Comparison of ENCODE assay signal across 15 cellular contexts in genomic region chr2:162390801-162391200, GRCh38.
"Had no signal": no experiment of that assay in that cellular context is flagged by ENCODE, and none has a peak within 500 bp of the region (broad histone marks: within the 10 kb centered on the region; RNA-seq: fewer than 3 reads in every experiment).

No MANE protein-coding gene starts in this region.

- H3K27me3 Mint-ChIP-seq: brain; dendritic cell treated with granulocyte-macrophage colony-stimulating factor and Interleukin-4, amounts not matched to agents 40 ng/mL and 50 ng/mL, for 4 days had no signal

- H3K36me3 Mint-ChIP-seq: activated naive CD4-positive, alpha-beta T cell treated with anti-CD3 and anti-CD28 coated beads, Interleukin-2, amount 50 U/mL, for 72 hours; natural killer cell treated with Interleukin-12 subunit alpha and Interleukin-12 subunit beta and Interleukin-15 and Interleukin-18, amount 100 ng/mL, for 72 hours had no signal

- H3K4me3 Mint-ChIP-seq: activated CD8-positive, alpha-beta T cell treated with anti-CD3 and anti-CD28 coated beads, Interleukin-2, amount 10 ng/mL, durations not matched to agents 7 days and 5 days; brain; dendritic cell treated with granulocyte-macrophage colony-stimulating factor and Interleukin-4, amounts not matched to agents 40 ng/mL and 50 ng/mL, for 4 days; natural killer cell treated with Interleukin-12 subunit alpha and Interleukin-12 subunit beta and Interleukin-15 and Interleukin-18, amount 100 ng/mL, for 72 hours had no signal

- H3K9me3 Mint-ChIP-seq: activated naive CD4-positive, alpha-beta T cell treated with anti-CD3 and anti-CD28 coated beads, Interleukin-2, amount 50 U/mL, for 72 hours; brain; dendritic cell treated with granulocyte-macrophage colony-stimulating factor and Interleukin-4, amounts not matched to agents 40 ng/mL and 50 ng/mL, for 4 days had no signal

- H3K27ac Mint-ChIP-seq: activated CD8-positive, alpha-beta T cell treated with anti-CD3 and anti-CD28 coated beads, Interleukin-2, amount 10 ng/mL, durations not matched to agents 7 days and 5 days; activated naive CD4-positive, alpha-beta T cell treated with anti-CD3 and anti-CD28 coated beads, Interleukin-2, amount 50 U/mL, for 72 hours; brain; dendritic cell treated with granulocyte-macrophage colony-stimulating factor and Interleukin-4, amounts not matched to agents 40 ng/mL and 50 ng/mL, for 4 days; natural killer cell treated with Interleukin-12 subunit alpha and Interleukin-12 subunit beta and Interleukin-15 and Interleukin-18, amount 100 ng/mL, for 72 hours had no signal

- ATAC-seq: activated CD8-positive, alpha-beta T cell treated with anti-CD3 and anti-CD28 coated beads, Interleukin-2, amount 10 ng/mL, durations not matched to agents 7 days and 5 days; activated naive CD4-positive, alpha-beta T cell treated with anti-CD3 and anti-CD28 coated beads, Interleukin-2, amount 50 U/mL, for 72 hours; natural killer cell treated with Interleukin-12 subunit alpha and Interleukin-12 subunit beta and Interleukin-15 and Interleukin-18, amount 100 ng/mL, for 72 hours; stimulated activated naive CD8-positive, alpha-beta T cell treated with anti-CD3 and anti-CD28 coated beads, Interleukin-15, Interleukin-2, amounts not matched to agents 100 U/mL and 50 U/mL, for 24 hours had no signal

- DNase-seq: activated CD4-positive, alpha-beta T cell treated with anti-CD3 and anti-CD28 coated beads for 1 hour; activated CD4-positive, alpha-beta T cell treated with anti-CD3 and anti-CD28 coated beads, Interleukin-2, amount 50 U/mL, for 1 hour; activated CD8-positive, alpha-beta T cell treated with anti-CD3 and anti-CD28 coated beads, Interleukin-2, amount 10 ng/mL, durations not matched to agents 7 days and 5 days; aorta; effector CD4-positive, alpha-beta T cell; foreskin keratinocyte; hippocampal formation; ovary; stimulated activated CD4-positive, alpha-beta T cell treated with anti-CD3 and anti-CD28 coated beads, Interleukin-4, amount 100 ng/mL, for 4 hours; stimulated activated naive CD8-positive, alpha-beta T cell treated with anti-CD3 and anti-CD28 coated beads, Interleukin-15, Interleukin-2, amounts not matched to agents 100 U/mL and 50 U/mL, for 24 hours; upper lobe of left lung had no signal
